Comparison of ENCODE assay signal across 21 cellular contexts in genomic region chr17:71486171-71486740, GRCh38.
DNase-seq lines count a peak whose midpoint lies in the region; ATAC-seq and TF ChIP-seq lines count a peak whose summit lies in the region.
"Had no signal": no experiment of that assay in that cellular context is flagged by ENCODE, and none has a peak within 500 bp of the region (broad histone marks: within the 10 kb centered on the region; RNA-seq: fewer than 3 reads in every experiment).

No MANE protein-coding gene starts in this region.

- no peak overlapping the region for H3K27ac Mint-ChIP-seq in MCF 10A (ENCODE audit: low read depth, unreplicated experiment)
- H3K27ac Mint-ChIP-seq in CD4-positive, alpha-beta memory T cell: no peak overlapping the region
- H3K27ac Mint-ChIP-seq: CD8-positive, alpha-beta T cell; IgD-negative memory B cell had no signal

- H3K27me3 Mint-ChIP-seq in MCF 10A (ENCODE audit: insufficient read depth, unreplicated experiment): no peaks in the 10 kb centered on the region
- H3K27me3 Mint-ChIP-seq in CD4-positive, alpha-beta memory T cell: no peaks in the 10 kb centered on the region
- no peaks in the 10 kb centered on the region for H3K27me3 Mint-ChIP-seq in activated T-cell treated with anti-CD3 and anti-CD28 coated beads, Interleukin-2, amount 50 U/mL, for 4 hours (ENCODE audit: low read depth)
- H3K27me3 Mint-ChIP-seq: IgD-negative memory B cell had no signal

- DNase-seq in MCF 10A (ENCODE audit: unreplicated experiment) (peak; percentile 25), breast epithelium (ENCODE audit: low spot score in 2 of 2) (no peak), choroid plexus epithelial cell (ENCODE audit: low read depth) (peak; percentile 14), renal cortical epithelial cell (ENCODE audit: low read depth) (peak; percentile 72), HuH-7 (ENCODE audit: low spot score) (no peak), UCSD-AML1 (lab: John Stamatoyannopoulos, UW; ENCODE audit: unreplicated experiment) (no peak)
- DNase-seq in CD4-positive, alpha-beta memory T cell: no peak
- DNase-seq in activated T-cell treated with anti-CD3 and anti-CD28 coated beads, Interleukin-2, amount 50 U/mL, for 4 hours: no peak
- DNase-seq: CD8-positive, alpha-beta T cell; HCEC 1CT; Karpas-422; NCI-H1092 treated with DMSO at 0.1 percent for 48 hours; NCI-H146; NCI-H2081 treated with DMSO at 0.1 percent for 48 hours; NCI-H510A; NCI-H748 treated with DMSO at 0.1 percent for 48 hours; SHP77; SK-N-SH had no signal

- no peaks in the 10 kb centered on the region for H3K36me3 ChIP-seq in breast epithelium
- no peaks in the 10 kb centered on the region for H3K36me3 ChIP-seq in CD4-positive, alpha-beta memory T cell (ENCODE audit: insufficient read depth, low read length)
- H3K36me3 ChIP-seq: BLaER1 had no signal

- intact Hi-C loops in MCF 10A (cut with micrococcal nuclease) (no loop called here), breast epithelium (cut with DNase I; ENCODE audit: low total_unique reads) (no loop called here)
- intact Hi-C loops in CD4-positive, alpha-beta memory T cell (cut with micrococcal nuclease): no loop called here

- POLR2A ChIA-PET in MCF 10A (lab: Yijun Ruan, JAX): no interaction called here
- POLR2A ChIA-PET in CD4-positive, alpha-beta memory T cell (lab: Charles Lee; ENCODE audit: partially characterized antibody): no interaction called here

- no peaks in the 10 kb centered on the region for H3K9me3 ChIP-seq in breast epithelium
- H3K9me3 ChIP-seq in CD4-positive, alpha-beta memory T cell (ENCODE audit: control insufficient read depth in 1 of 2, low read length in 2 of 2): no peaks in the 10 kb centered on the region
- H3K9me3 ChIP-seq: BLaER1, SK-N-SH had no signal

- no peaks in the 10 kb centered on the region for H3K36me3 Mint-ChIP-seq in MCF 10A (ENCODE audit: insufficient read depth, unreplicated experiment)
- H3K36me3 Mint-ChIP-seq in CD4-positive, alpha-beta memory T cell: no peaks in the 10 kb centered on the region
- no peaks in the 10 kb centered on the region for H3K36me3 Mint-ChIP-seq in activated T-cell treated with anti-CD3 and anti-CD28 coated beads, Interleukin-2, amount 50 U/mL, for 4 hours (ENCODE audit: insufficient read depth)
- H3K36me3 Mint-ChIP-seq: CD8-positive, alpha-beta T cell; IgD-negative memory B cell had no signal

- ATAC-seq in activated T-cell treated with anti-CD3 and anti-CD28 coated beads, Interleukin-2, amount 50 U/mL, for 4 hours: no peak
- ATAC-seq: CD8-positive, alpha-beta T cell had no signal

- no peak overlapping the region for H3K4me3 Mint-ChIP-seq in MCF 10A (ENCODE audit: unreplicated experiment)
- H3K4me3 Mint-ChIP-seq in CD4-positive, alpha-beta memory T cell: no peak overlapping the region
- no peak overlapping the region for H3K4me3 Mint-ChIP-seq in activated T-cell treated with anti-CD3 and anti-CD28 coated beads, Interleukin-2, amount 50 U/mL, for 4 hours
- H3K4me3 Mint-ChIP-seq: CD8-positive, alpha-beta T cell; IgD-negative memory B cell had no signal

- H3K9me3 Mint-ChIP-seq in MCF 10A (ENCODE audit: unreplicated experiment): no peaks in the 10 kb centered on the region
- peaks cover 0 to 4% (median 0%) of the 10 kb centered on the region in 8 donors for H3K9me3 Mint-ChIP-seq in CD4-positive, alpha-beta memory T cell
- H3K9me3 Mint-ChIP-seq in activated T-cell treated with anti-CD3 and anti-CD28 coated beads, Interleukin-2, amount 50 U/mL, for 4 hours: peaks cover 10% of the 10 kb centered on the region

- no peak overlapping the region for H3K27ac ChIP-seq in breast epithelium
- H3K27ac ChIP-seq in CD4-positive, alpha-beta memory T cell (ENCODE audit: low read depth, low read length): no peak overlapping the region
- H3K27ac ChIP-seq: 22Rv1, BLaER1 had no signal

- no peak for TF ChIP-seq POLR2A in breast epithelium (IDR thresholded peaks at IDR 0.05)

- H3K4me3 ChIP-seq in breast epithelium: no peak overlapping the region
- H3K4me3 ChIP-seq in choroid plexus epithelial cell (ENCODE audit: low read depth, low read length): no peak overlapping the region
- H3K4me3 ChIP-seq in CD4-positive, alpha-beta memory T cell (ENCODE audit: low read length in 2 of 2): no peak overlapping the region
- H3K4me3 ChIP-seq: BLaER1 had no signal

- CTCF ChIA-PET in MCF 10A (lab: Yijun Ruan, JAX): interaction anchor here (0.5 to 3.8 kb wide), 3 partner anchors 13 to 1053 kb away, joined by 3 to 16 read pairs (median 4); no protein-coding TSS in a partner anchor
- CTCF ChIA-PET in CD4-positive, alpha-beta memory T cell (lab: Charles Lee; ENCODE audit: partially characterized antibody): no interaction called here

- no peaks in the 10 kb centered on the region for H3K4me1 ChIP-seq in breast epithelium
- no peaks in the 10 kb centered on the region for H3K4me1 ChIP-seq in CD4-positive, alpha-beta memory T cell (ENCODE audit: insufficient read depth, low read length)
- H3K4me1 ChIP-seq: BLaER1 had no signal

- no TSS peak for BruUV-seq in MCF 10A (replicated peaks; lab: Mats Ljungman, UMichigan)

- no peak for TF ChIP-seq CTCF in MCF 10A (IDR thresholded peaks at IDR 0.05; ENCODE audit: unreplicated experiment)
- TF ChIP-seq CTCF in breast epithelium (IDR thresholded peaks at IDR 0.05): no peak
- no peak for TF ChIP-seq CTCF in choroid plexus epithelial cell (conservative IDR thresholded peaks at IDR 0.05; ENCODE audit: low read depth, low read length)

- H3K4me1 Mint-ChIP-seq in MCF 10A (ENCODE audit: insufficient read depth, unreplicated experiment): no peaks in the 10 kb centered on the region
- no peaks in the 10 kb centered on the region for H3K4me1 Mint-ChIP-seq in CD4-positive, alpha-beta memory T cell
- H3K4me1 Mint-ChIP-seq in activated T-cell treated with anti-CD3 and anti-CD28 coated beads, Interleukin-2, amount 50 U/mL, for 4 hours (ENCODE audit: low read depth): no peaks in the 10 kb centered on the region
- H3K4me1 Mint-ChIP-seq: IgD-negative memory B cell had no signal

- H3K27me3 ChIP-seq in breast epithelium: no peaks in the 10 kb centered on the region
- no peaks in the 10 kb centered on the region for H3K27me3 ChIP-seq in CD4-positive, alpha-beta memory T cell (ENCODE audit: insufficient read depth, low read length)
- H3K27me3 ChIP-seq: BLaER1 had no signal

Comparison
In these comparisons a context has a peak if more than half of its experiments do, and no peak if none do; other contexts are left out.
1. DNase-seq: peak in MCF 10A (single experiment), choroid plexus epithelial cell (single experiment) and renal cortical epithelial cell (single experiment); none in breast epithelium (0 of 2), HuH-7 (single experiment), CD4-positive, alpha-beta memory T cell (0 of 5), UCSD-AML1 (single experiment) and activated T-cell treated with anti-CD3 and anti-CD28 coated beads, Interleukin-2, amount 50 U/mL, for 4 hours (single experiment).